In genomic region chrX:147699061-147699460, GRCh38 we compare ENCODE assay signal across 18 cellular contexts.
"Had no signal": no experiment of that assay in that cellular context is flagged by ENCODE, and none has a peak within 500 bp of the region (broad histone marks: within the 10 kb centered on the region; RNA-seq: fewer than 3 reads in every experiment).

No MANE protein-coding gene starts in this region.

- DNase-seq: activated CD4-positive, alpha-beta T cell treated with anti-CD3 and anti-CD28 coated beads, Interleukin-2, amount 50 U/mL, for 4 hours; activated CD4-positive, CD25-positive, alpha-beta regulatory T cell treated with anti-CD3 and anti-CD28 coated beads, Interleukin-2, amount 50 U/mL, for 72 hours; activated CD8-positive, alpha-beta memory T cell treated with anti-CD3 and anti-CD28 coated beads, Interleukin-2, amount 10 ng/mL, durations not matched to agents 7 days and 5 days; activated effector memory CD4-positive, alpha-beta T cell treated with Interleukin-2 at 50 U/mL for 16 hours; activated T-cell treated with anti-CD3 and anti-CD28 coated beads, Interleukin-2, amount 50 U/mL, for 24 hours; amniotic stem cell; body of pancreas; central memory CD4-positive, alpha-beta T cell; cortex of kidney; effector CD8-positive, alpha-beta T cell; lower lobe of right lung; midbrain; posterior cingulate gyrus; stimulated activated CD4-positive, alpha-beta T cell treated with anti-CD3 and anti-CD28 coated beads, Interleukin-1b, Interleukin-23, amount 100 ng/mL, for 48 hours had no signal

- ATAC-seq: activated CD8-positive, alpha-beta memory T cell treated with anti-CD3 and anti-CD28 coated beads, Interleukin-2, amount 10 ng/mL, durations not matched to agents 7 days and 5 days; body of pancreas; gastroesophageal sphincter; lower lobe of right lung; stimulated activated memory B cell treated with anti-CD40 and anti-IgM and Interleukin-4, amounts not matched to agents 10 μg/mL and 1 μg/mL and 100 μg/mL, for 72 hours had no signal

- H3K4me3 ChIP-seq: body of pancreas, gastroesophageal sphincter, lower lobe of right lung, right atrium auricular region, tibial nerve had no signal

- H3K36me3 ChIP-seq: gastroesophageal sphincter, lower lobe of right lung, right atrium auricular region, tibial nerve had no signal

- H3K4me1 ChIP-seq: body of pancreas, gastroesophageal sphincter, lower lobe of right lung, right atrium auricular region, tibial nerve had no signal

- H3K9me3 ChIP-seq: body of pancreas, gastroesophageal sphincter, lower lobe of right lung had no signal

- H3K27me3 ChIP-seq: body of pancreas, gastroesophageal sphincter, right atrium auricular region, tibial nerve had no signal
